Comparison of ENCODE assay signal across 9 cellular contexts in the genomic region with DNA sequence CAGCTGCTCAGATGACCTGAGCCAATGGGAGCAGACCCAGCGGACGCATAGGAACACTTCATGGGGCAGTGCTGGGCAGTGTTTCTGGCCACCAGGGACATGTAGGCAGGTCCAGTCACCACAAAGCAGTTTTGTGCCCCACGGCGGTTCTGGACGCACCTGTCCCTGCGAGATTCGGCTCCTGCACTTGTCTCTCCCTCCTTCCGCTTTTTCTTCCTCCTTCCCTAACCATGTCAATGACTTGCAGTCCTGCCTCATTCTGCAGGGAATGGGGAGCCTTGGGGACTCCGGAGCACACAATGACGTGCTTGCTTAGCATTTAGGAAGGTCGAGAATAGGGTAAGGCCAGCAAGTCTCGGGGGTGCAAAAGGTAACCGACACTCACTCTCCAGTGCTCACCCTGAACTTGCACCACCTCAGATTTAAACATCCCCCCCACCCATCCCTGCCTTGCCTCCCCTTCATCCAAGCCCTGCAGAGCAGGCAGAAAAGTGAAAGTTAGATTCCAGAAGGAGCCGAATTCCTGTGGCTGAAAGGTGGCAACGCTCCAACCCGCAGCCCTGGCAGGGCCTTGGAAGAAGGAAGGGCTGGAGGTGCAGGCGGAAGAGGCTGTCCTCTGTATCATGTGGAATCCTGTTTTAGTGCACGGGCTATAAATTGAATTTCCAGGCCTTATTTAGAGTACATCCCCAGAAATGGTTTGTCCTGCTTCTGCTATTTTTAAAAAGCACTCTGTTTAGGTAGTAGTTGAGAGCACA. TPM values are rescaled to one million over a fixed set of nuclear protein-coding genes. Genes with fewer than 3 reads are reported as not detected.
DNase-seq lines count a peak whose midpoint lies in the region; ATAC-seq, FAIRE-seq and TF ChIP-seq lines count a peak whose summit lies in the region.
"Had no signal": no experiment of that assay in that cellular context is flagged by ENCODE, and none has a peak within 500 bp of the region (broad histone marks: within the 10 kb centered on the region; RNA-seq: fewer than 3 reads in every experiment).

No MANE protein-coding gene starts in this region.

- WGBS in right lobe of liver (ENCODE audit: insufficient coverage, low coverage, low lambda C conversion rate, missing lambda C conversion rate), result 52% methylated on average over 5 of the region's 18 CpGs
- WGBS in tibial nerve, 2 donors, result 40 to 41% methylated on average over 18 of the region's 18 CpGs

- ATAC-seq in right lobe of liver (peak; percentile 51 to 60 (median 58)), HG02610 (IDR thresholded peaks at IDR 0.05; ENCODE audit: unreplicated experiment) (no peak), GM18870 (IDR thresholded peaks at IDR 0.05; ENCODE audit: unreplicated experiment) (no peak)

- H3K36me3 ChIP-seq in right lobe of liver (no peaks in the 10 kb centered on the region), tibial nerve (no peaks in the 10 kb centered on the region)

- H3K4me3 ChIP-seq in cardiac fibroblast (replicated peaks in 1 of 2; ENCODE audit: low read depth in 2 of 2, low read length in 2 of 2) (no peak overlapping the region), right lobe of liver (no peak overlapping the region), tibial nerve (peak overlapping the region in 2 of 4 donors; percentile 12 to 39)

- no peaks in the 10 kb centered on the region for H3K27me3 ChIP-seq in right lobe of liver
- H3K27me3 ChIP-seq in tibial nerve, result no peaks in the 10 kb centered on the region

- TF ChIP-seq POLR2A in right lobe of liver (IDR thresholded peaks at IDR 0.05) (no peak), tibial nerve (IDR thresholded peaks at IDR 0.05) (no peak)

- H3K27ac ChIP-seq in right lobe of liver (no peak overlapping the region), tibial nerve (peak overlapping the region; percentile 14 to 63 (median 38))

- H3K9me3 ChIP-seq in right lobe of liver (no peaks in the 10 kb centered on the region), tibial nerve (no peaks in the 10 kb centered on the region)

- TF ChIP-seq CTCF in cardiac fibroblast (IDR thresholded peaks at IDR 0.05; ENCODE audit: low read depth, low read length) (no peak), right lobe of liver (IDR thresholded peaks at IDR 0.05) (no peak), tibial nerve (IDR thresholded peaks at IDR 0.05) (no peak), D721Med (IDR thresholded peaks at IDR 0.05; ENCODE audit: insufficient read depth, missing control alignments) (no peak)

- DNase-seq in HS-27A (ENCODE audit: low read depth) (peak; percentile 27), cardiac fibroblast (ENCODE audit: low read depth in 2 of 2) (peak; percentile 91 to 95), right lobe of liver (peak in 1 of 3 donors; percentile 56), tibial nerve (ENCODE audit: low spot score in 2 of 2) (peak; percentile 75), NCI-H128 (lab: John Stamatoyannopoulos, UW; ENCODE audit: unreplicated experiment) (no peak), D721Med (ENCODE audit: insufficient read length, low spot score) (no peak)

- H3K4me1 ChIP-seq in right lobe of liver (no peaks in the 10 kb centered on the region), tibial nerve (peaks cover 0 to 42% (median 7%) of the 10 kb centered on the region in 4 donors)

- TF ChIP-seq EP300 in tibial nerve (IDR thresholded peaks at IDR 0.05), result no peak

- FAIRE-seq in D721Med (lab: Jason Lieb, UNC), result no peak
- FAIRE-seq: islet of Langerhans had no signal

- intact Hi-C loops in right lobe of liver (cut with DNase I), result no loop called here

RNA-seq across cellular contexts. Expression of a gene that starts 40.5 kb away (rescaled TPM):
- total RNA-seq in right lobe of liver, result 10 to 100 TPM; 14.7 to 20.2 (median 17.9) TPM
- 10 to 100 TPM; 16.7 to 44.1 (median 33.6) TPM for total RNA-seq in tibial nerve

Comparison
In these comparisons a context has a peak if more than half of its experiments do, and no peak if none do; other contexts are left out.
1. DNase-seq: peak in HS-27A (single experiment), cardiac fibroblast (2 of 2) and tibial nerve (2 of 2); none in NCI-H128 (single experiment) and D721Med (single experiment).
2. ATAC-seq: peak in right lobe of liver (4 of 4); none in HG02610 (single experiment) and GM18870 (single experiment).
3. H3K27ac ChIP-seq: peak in tibial nerve (4 of 4); none in right lobe of liver (0 of 3).